Comparison of ENCODE assay signal across 1 cellular context in genomic region chr4:55546633-55547460, GRCh38.
A peak's percentile ranks its signal among the peaks of the same experiment; 100 is the strongest.
TF ChIP-seq lines count a peak whose summit lies in the region.

Gene CLOCK (minus strand): TSS chr4:55546909. CDS start chr4:55482785, 64,124 bp downstream.

TF ChIP-seq in K562, 482 proteins besides CTCF, POLR2A, EP300 and RAD21 (continued from another document and continues in another):
- TF ChIP-seq, protein P1, sequence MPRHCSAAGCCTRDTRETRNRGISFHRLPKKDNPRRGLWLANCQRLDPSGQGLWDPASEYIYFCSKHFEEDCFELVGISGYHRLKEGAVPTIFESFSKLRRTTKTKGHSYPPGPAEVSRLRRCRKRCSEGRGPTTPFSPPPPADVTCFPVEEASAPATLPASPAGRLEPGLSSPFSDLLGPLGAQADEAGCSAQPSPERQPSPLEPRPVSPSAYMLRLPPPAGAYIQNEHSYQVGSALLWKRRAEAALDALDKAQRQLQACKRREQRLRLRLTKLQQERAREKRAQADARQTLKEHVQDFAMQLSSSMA (CRISPR knock-in tag; IDR thresholded peaks at IDR 0.05), result no peak
- TF ChIP-seq ZNF184 (CRISPR knock-in tag; IDR thresholded peaks at IDR 0.05), result no peak
- TF ChIP-seq MEF2A (IDR thresholded peaks at IDR 0.05; ENCODE audit: control insufficient read depth, low read depth, low read length), result no peak
- no peak for TF ChIP-seq ZC3H11A (IDR thresholded peaks at IDR 0.05; ENCODE audit: low read depth, low read length)
- TF ChIP-seq, protein P2, sequence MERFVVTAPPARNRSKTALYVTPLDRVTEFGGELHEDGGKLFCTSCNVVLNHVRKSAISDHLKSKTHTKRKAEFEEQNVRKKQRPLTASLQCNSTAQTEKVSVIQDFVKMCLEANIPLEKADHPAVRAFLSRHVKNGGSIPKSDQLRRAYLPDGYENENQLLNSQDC (CRISPR knock-in tag; IDR thresholded peaks at IDR 0.05), result no peak
- TF ChIP-seq, protein P3, sequence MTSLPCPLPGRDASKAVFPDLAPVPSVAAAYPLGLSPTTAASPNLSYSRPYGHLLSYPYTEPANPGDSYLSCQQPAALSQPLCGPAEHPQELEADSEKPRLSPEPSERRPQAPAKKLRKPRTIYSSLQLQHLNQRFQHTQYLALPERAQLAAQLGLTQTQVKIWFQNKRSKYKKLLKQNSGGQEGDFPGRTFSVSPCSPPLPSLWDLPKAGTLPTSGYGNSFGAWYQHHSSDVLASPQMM (CRISPR knock-in tag; IDR thresholded peaks at IDR 0.05), result no peak
- TF ChIP-seq PCBP2 (IDR thresholded peaks at IDR 0.05; ENCODE audit: low read depth, low read length, poor library complexity, severe bottlenecking), result no peak
- TF ChIP-seq MAFF (IDR thresholded peaks at IDR 0.05; ENCODE audit: low read length), result no peak
- no peak for TF ChIP-seq ZNF778 (CRISPR knock-in tag; IDR thresholded peaks at IDR 0.05)
- TF ChIP-seq FOXJ3 (CRISPR knock-in tag; IDR thresholded peaks at IDR 0.05), result no peak
- no peak for TF ChIP-seq ZNF512 (tag; IDR thresholded peaks at IDR 0.05)
- no peak for TF ChIP-seq HMG20A (CRISPR knock-in tag; conservative IDR thresholded peaks at IDR 0.05)
- TF ChIP-seq ZNF780A (CRISPR knock-in tag; IDR thresholded peaks at IDR 0.05), result no peak
- no peak for TF ChIP-seq ZEB2 (IDR thresholded peaks at IDR 0.05)
- no peak for TF ChIP-seq ZNF121 (CRISPR knock-in tag; conservative IDR thresholded peaks at IDR 0.05)
- TF ChIP-seq POLR3G (IDR thresholded peaks at IDR 0.05; ENCODE audit: extremely low read depth, insufficient read length, insufficient replicate concordance), result no peak
- TF ChIP-seq, protein P4, sequence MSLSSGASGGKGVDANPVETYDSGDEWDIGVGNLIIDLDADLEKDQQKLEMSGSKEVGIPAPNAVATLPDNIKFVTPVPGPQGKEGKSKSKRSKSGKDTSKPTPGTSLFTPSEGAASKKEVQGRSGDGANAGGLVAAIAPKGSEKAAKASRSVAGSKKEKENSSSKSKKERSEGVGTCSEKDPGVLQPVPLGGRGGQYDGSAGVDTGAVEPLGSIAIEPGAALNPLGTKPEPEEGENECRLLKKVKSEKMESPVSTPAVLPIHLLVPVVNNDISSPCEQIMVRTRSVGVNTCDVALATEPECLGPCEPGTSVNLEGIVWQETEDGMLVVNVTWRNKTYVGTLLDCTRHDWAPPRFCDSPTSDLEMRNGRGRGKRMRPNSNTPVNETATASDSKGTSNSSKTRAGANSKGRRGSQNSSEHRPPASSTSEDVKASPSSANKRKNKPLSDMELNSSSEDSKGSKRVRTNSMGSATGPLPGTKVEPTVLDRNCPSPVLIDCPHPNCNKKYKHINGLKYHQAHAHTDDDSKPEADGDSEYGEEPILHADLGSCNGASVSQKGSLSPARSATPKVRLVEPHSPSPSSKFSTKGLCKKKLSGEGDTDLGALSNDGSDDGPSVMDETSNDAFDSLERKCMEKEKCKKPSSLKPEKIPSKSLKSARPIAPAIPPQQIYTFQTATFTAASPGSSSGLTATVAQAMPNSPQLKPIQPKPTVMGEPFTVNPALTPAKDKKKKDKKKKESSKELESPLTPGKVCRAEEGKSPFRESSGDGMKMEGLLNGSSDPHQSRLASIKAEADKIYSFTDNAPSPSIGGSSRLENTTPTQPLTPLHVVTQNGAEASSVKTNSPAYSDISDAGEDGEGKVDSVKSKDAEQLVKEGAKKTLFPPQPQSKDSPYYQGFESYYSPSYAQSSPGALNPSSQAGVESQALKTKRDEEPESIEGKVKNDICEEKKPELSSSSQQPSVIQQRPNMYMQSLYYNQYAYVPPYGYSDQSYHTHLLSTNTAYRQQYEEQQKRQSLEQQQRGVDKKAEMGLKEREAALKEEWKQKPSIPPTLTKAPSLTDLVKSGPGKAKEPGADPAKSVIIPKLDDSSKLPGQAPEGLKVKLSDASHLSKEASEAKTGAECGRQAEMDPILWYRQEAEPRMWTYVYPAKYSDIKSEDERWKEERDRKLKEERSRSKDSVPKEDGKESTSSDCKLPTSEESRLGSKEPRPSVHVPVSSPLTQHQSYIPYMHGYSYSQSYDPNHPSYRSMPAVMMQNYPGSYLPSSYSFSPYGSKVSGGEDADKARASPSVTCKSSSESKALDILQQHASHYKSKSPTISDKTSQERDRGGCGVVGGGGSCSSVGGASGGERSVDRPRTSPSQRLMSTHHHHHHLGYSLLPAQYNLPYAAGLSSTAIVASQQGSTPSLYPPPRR (CRISPR knock-in tag; IDR thresholded peaks at IDR 0.05; ENCODE audit: borderline replicate concordance), result no peak
- no peak for TF ChIP-seq NBN (IDR thresholded peaks at IDR 0.05; ENCODE audit: low read depth)
- no peak for TF ChIP-seq ELK3 (CRISPR knock-in tag; IDR thresholded peaks at IDR 0.05)
- no peak for TF ChIP-seq POLR3A (IDR thresholded peaks at IDR 0.05; ENCODE audit: borderline replicate concordance, extremely low read depth, insufficient read depth, insufficient read length)
- no peak for TF ChIP-seq ZC3H8 (IDR thresholded peaks at IDR 0.05)
- TF ChIP-seq ZNF232 (CRISPR knock-in tag; IDR thresholded peaks at IDR 0.05), result no peak
- TF ChIP-seq LARP7 (IDR thresholded peaks at IDR 0.05), result no peak
- TF ChIP-seq ZNF253 (CRISPR knock-in tag; conservative IDR thresholded peaks at IDR 0.05), result no peak
- no peak for TF ChIP-seq HEY1 (CRISPR knock-in tag; IDR thresholded peaks at IDR 0.05; ENCODE audit: borderline replicate concordance)
- TF ChIP-seq GATAD2B (IDR thresholded peaks at IDR 0.05; ENCODE audit: borderline replicate concordance), result peak; percentile 2; the same call in 1 of the 2 replicates
- no peak for TF ChIP-seq MAFK (IDR thresholded peaks at IDR 0.05; ENCODE audit: low read length)
- peak; percentile 83 for TF ChIP-seq POLR2G (IDR thresholded peaks at IDR 0.05; ENCODE audit: low read depth, low read length)
- TF ChIP-seq, protein P5, sequence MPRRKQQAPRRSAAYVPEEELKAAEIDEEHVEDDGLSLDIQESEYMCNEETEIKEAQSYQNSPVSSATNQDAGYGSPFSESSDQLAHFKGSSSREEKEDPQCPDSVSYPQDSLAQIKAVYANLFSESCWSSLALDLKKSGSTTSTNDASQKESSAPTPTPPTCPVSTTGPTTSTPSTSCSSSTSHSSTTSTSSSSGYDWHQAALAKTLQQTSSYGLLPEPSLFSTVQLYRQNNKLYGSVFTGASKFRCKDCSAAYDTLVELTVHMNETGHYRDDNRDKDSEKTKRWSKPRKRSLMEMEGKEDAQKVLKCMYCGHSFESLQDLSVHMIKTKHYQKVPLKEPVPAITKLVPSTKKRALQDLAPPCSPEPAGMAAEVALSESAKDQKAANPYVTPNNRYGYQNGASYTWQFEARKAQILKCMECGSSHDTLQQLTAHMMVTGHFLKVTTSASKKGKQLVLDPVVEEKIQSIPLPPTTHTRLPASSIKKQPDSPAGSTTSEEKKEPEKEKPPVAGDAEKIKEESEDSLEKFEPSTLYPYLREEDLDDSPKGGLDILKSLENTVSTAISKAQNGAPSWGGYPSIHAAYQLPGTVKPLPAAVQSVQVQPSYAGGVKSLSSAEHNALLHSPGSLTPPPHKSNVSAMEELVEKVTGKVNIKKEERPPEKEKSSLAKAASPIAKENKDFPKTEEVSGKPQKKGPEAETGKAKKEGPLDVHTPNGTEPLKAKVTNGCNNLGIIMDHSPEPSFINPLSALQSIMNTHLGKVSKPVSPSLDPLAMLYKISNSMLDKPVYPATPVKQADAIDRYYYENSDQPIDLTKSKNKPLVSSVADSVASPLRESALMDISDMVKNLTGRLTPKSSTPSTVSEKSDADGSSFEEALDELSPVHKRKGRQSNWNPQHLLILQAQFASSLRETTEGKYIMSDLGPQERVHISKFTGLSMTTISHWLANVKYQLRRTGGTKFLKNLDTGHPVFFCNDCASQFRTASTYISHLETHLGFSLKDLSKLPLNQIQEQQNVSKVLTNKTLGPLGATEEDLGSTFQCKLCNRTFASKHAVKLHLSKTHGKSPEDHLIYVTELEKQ (CRISPR knock-in tag; IDR thresholded peaks at IDR 0.05), result no peak
- 0 out of 2 replicates have a peak, but pooled peaks have one; percentile 36 for TF ChIP-seq NKRF (IDR thresholded peaks at IDR 0.05; ENCODE audit: borderline replicate concordance)
- TF ChIP-seq RBM34 (IDR thresholded peaks at IDR 0.05; ENCODE audit: borderline replicate concordance, insufficient read depth, low read length), result 0 out of 2 replicates have a peak, but pooled peaks have one; percentile 69
- peak; percentile 50 for TF ChIP-seq TAF1 (IDR thresholded peaks at IDR 0.05; ENCODE audit: control insufficient read depth, extremely low read depth, insufficient read depth, low read length, severe bottlenecking)
- TF ChIP-seq THRA (IDR thresholded peaks at IDR 0.05), result no peak
- TF ChIP-seq, protein P6, sequence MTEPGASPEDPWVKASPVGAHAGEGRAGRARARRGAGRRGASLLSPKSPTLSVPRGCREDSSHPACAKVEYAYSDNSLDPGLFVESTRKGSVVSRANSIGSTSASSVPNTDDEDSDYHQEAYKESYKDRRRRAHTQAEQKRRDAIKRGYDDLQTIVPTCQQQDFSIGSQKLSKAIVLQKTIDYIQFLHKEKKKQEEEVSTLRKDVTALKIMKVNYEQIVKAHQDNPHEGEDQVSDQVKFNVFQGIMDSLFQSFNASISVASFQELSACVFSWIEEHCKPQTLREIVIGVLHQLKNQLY (CRISPR knock-in tag; conservative IDR thresholded peaks at IDR 0.05), result no peak
- no peak for TF ChIP-seq NCOA2 (IDR thresholded peaks at IDR 0.05; ENCODE audit: partially characterized antibody in 2 of 2)
- no peak for TF ChIP-seq ZNF212 (CRISPR knock-in tag; IDR thresholded peaks at IDR 0.05)
- no peak for TF ChIP-seq ZKSCAN8 (CRISPR knock-in tag; IDR thresholded peaks at IDR 0.05)
- TF ChIP-seq ZNF134 (CRISPR knock-in tag; conservative IDR thresholded peaks at IDR 0.05), result no peak
- peak; percentile 43; the same call in 1 of the 2 replicates for TF ChIP-seq CREB1 (IDR thresholded peaks at IDR 0.05)
- peak; percentile 73 for TF ChIP-seq CREB1 (CRISPR knock-in tag; IDR thresholded peaks at IDR 0.05)
- no peak for TF ChIP-seq SETDB1 (IDR thresholded peaks at IDR 0.05; ENCODE audit: low read length)
- TF ChIP-seq FOXP1 (CRISPR knock-in tag; IDR thresholded peaks at IDR 0.05), result peak; percentile 38; the same call in 1 of the 2 replicates
- TF ChIP-seq RHOXF2B (CRISPR knock-in tag; conservative IDR thresholded peaks at IDR 0.05), result no peak
- no peak for TF ChIP-seq ZNF146 (CRISPR knock-in tag; IDR thresholded peaks at IDR 0.05; ENCODE audit: unreplicated experiment)
